ENCODE assay signal across 8 cellular contexts in the genomic region with DNA sequence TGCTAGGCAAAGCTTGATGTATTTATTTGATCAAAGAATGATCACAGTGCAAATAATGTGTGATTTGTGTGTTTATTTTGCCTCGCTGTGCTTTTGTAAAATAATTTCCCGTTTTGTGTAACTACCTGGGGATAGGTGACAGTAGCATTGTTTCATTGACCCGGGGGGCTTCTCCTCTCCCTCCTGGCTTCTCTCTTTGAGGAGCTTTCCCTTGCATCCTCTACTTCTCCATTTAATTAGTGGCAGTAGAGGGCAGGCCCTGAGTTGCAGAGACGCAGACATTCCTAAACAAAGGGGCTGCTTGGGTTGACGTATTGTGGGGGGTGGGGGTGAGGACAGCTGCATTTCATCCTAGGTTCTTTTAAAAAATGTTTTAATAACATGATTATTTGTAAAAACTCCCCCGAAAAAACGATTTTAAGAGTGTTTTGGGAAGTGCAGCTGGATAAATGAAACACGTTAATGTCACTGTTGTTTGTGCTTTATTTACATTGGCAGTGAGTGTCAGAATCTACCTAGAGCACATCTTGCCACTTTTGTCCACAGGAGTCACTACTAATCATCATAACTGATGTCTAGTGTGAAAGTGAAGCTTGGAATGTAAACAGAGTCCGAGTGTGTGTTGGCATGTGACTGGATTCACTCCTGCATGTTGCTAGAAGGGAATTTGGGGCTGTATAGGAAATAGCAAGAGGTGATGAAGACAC. TPM values are rescaled to one million over a fixed set of nuclear protein-coding genes. Genes with fewer than 3 reads are reported as not detected.
DNase-seq lines count a peak whose midpoint lies in the region; TF ChIP-seq lines count a peak whose summit lies in the region.

No MANE protein-coding gene starts in this region.

- peak overlapping the region; percentile 60 for H3K27ac ChIP-seq in SJSA1
- H3K27ac ChIP-seq in sigmoid colon, result peak overlapping the region; percentile 75 to 90 (median 87)

- DNase-seq in NCI-H2171 treated with DMSO at 0.1 percent for 48 hours (lab: John Stamatoyannopoulos, UW), result peak; percentile 25
- no peak for DNase-seq in NCI-H2171 (lab: John Stamatoyannopoulos, UW)
- peak in 1 of 2 experiments; percentile 46 for DNase-seq in SJSA1 (ENCODE audit: low read depth in 1 of 2, low spot score in 2 of 2)
- no peak for DNase-seq in fibroblast of villous mesenchyme (ENCODE audit: low read depth)
- DNase-seq in sigmoid colon, result no peak
- no peak for DNase-seq in D341Med (ENCODE audit: low spot score)
- no peak for DNase-seq in activated CD4-positive, alpha-beta T cell treated with anti-CD3 and anti-CD28 coated beads for 48 hours
- no peak for DNase-seq in SKM-1 (lab: John Stamatoyannopoulos, UW; ENCODE audit: unreplicated experiment)

- H3K9me3 ChIP-seq in SJSA1 (replicated peaks) (0 out of 2 replicates have a peak, but pooled peaks cover 3% of the 10 kb centered on the region), sigmoid colon (no peaks in the 10 kb centered on the region)

- WGBS in sigmoid colon, 2 donors, result 11 to 39% methylated on average over 9 of the region's 9 CpGs

- H3K4me1 ChIP-seq in SJSA1 (replicated peaks) (peaks cover 42% of the 10 kb centered on the region), sigmoid colon (peaks cover 0 to 34% (median 22%) of the 10 kb centered on the region in 4 donors)

- H3K4me3 ChIP-seq in SJSA1, result peak overlapping the region; percentile 94
- peak overlapping the region; percentile 71 for H3K4me3 ChIP-seq in fibroblast of villous mesenchyme (ENCODE audit: low read depth, low read length)
- peak overlapping the region; percentile 50 to 83 (median 78) for H3K4me3 ChIP-seq in sigmoid colon

- intact Hi-C loops in sigmoid colon (cut with DNase I), result loop anchor here (5.0 to 10.0 kb wide), 3 partner anchors 209 to 424 kb away; a partner anchor contains a TSS

- H3K27me3 ChIP-seq in SJSA1 (replicated peaks) (no peaks in the 10 kb centered on the region), sigmoid colon (no peaks in the 10 kb centered on the region)

- no peak for TF ChIP-seq POLR2A in sigmoid colon (IDR thresholded peaks at IDR 0.05)

- H3K36me3 ChIP-seq in SJSA1 (peaks cover 8% of the 10 kb centered on the region), sigmoid colon (no peaks in the 10 kb centered on the region)

- TF ChIP-seq CTCF in fibroblast of villous mesenchyme (IDR thresholded peaks at IDR 0.05; ENCODE audit: insufficient read depth, low read depth, low read length) (no peak), sigmoid colon (IDR thresholded peaks at IDR 0.05) (no peak)

- no peak for TF ChIP-seq EP300 in sigmoid colon (IDR thresholded peaks at IDR 0.05)

RNA-seq across cellular contexts. Expression of a gene that starts 2.2 kb away (rescaled TPM):
- 31.7 and 36.0 TPM in 2 replicates for total RNA-seq in SJSA1 (2014; rRNA removed; shearing (Covaris generic))
- 11.0 and 31.5 TPM in 2 replicates for total RNA-seq in fibroblast of villous mesenchyme
- total RNA-seq in sigmoid colon, result 10 to 100 TPM; 52.0 to 62.9 (median 55.9) TPM
- 100 to 1,000 TPM in 1 of 3 donors, 10 to 100 TPM in 2; 56.1 to 104 (median 64.3) TPM for polyA plus RNA-seq in sigmoid colon
